8 cellular contexts compared by ENCODE assay signal in genomic region chr3:47380601-47381316, GRCh38. TPM values are rescaled to one million over a fixed set of nuclear protein-coding genes. Genes with fewer than 3 reads are reported as not detected.
A peak's percentile ranks its signal among the peaks of the same experiment; 100 is the strongest.
DNase-seq lines count a peak whose midpoint lies in the region; ATAC-seq and TF ChIP-seq lines count a peak whose summit lies in the region.

PTPN23 (plus strand) TSS chr3:47381021; CDS start chr3:47381097, 76 bp downstream.

- no peak for TF ChIP-seq CTCF in lung (IDR thresholded peaks at IDR 0.05; ENCODE audit: control extremely low read depth, extremely low read depth)

- CTCF ChIA-PET in CD8-positive, alpha-beta memory T cell (lab: Charles Lee): interaction anchor here (0.6 to 1.3 kb wide), 3 partner anchors 40 to 1873 kb away, joined by 4 read pairs; no protein-coding TSS in a partner anchor

- H3K36me3 ChIP-seq in CD8-positive, alpha-beta memory T cell (ENCODE audit: insufficient read depth, low read length): no peaks in the 10 kb centered on the region
- no peaks in the 10 kb centered on the region for H3K36me3 ChIP-seq in lung (ENCODE audit: control insufficient read depth in 2 of 2, insufficient read depth in 2 of 2, low read length in 2 of 2)

- peaks cover 0 to 30% (median 3%) of the 10 kb centered on the region in 3 donors for H3K36me3 Mint-ChIP-seq in CD8-positive, alpha-beta memory T cell

- peak within 1 kb of the TSS; percentile 98 for H3K27ac ChIP-seq in CD8-positive, alpha-beta memory T cell (ENCODE audit: low read depth, low read length)
- peak within 1 kb of the TSS; percentile 96 to 97 for H3K27ac ChIP-seq in lung (ENCODE audit: low read depth in 1 of 2, low read length in 1 of 2)

- peaks cover 28% of the 10 kb centered on the region for H3K4me1 ChIP-seq in CD8-positive, alpha-beta memory T cell (ENCODE audit: insufficient read depth, low read length)
- peaks cover 8 to 10% of the 10 kb centered on the region in 2 donors for H3K4me1 ChIP-seq in lung (ENCODE audit: control insufficient read depth in 2 of 2, insufficient read depth in 2 of 2, low read length in 2 of 2)

- H3K9me3 ChIP-seq in CD8-positive, alpha-beta memory T cell (ENCODE audit: low read length): no peaks in the 10 kb centered on the region
- H3K9me3 ChIP-seq in lung (ENCODE audit: control insufficient read depth in 2 of 2, insufficient read depth in 1 of 2, low read length in 1 of 2): no peaks in the 10 kb centered on the region

- H3K4me1 Mint-ChIP-seq in CD8-positive, alpha-beta memory T cell: peaks cover 36 to 57% (median 38%) of the 10 kb centered on the region in 3 donors

- H3K27ac Mint-ChIP-seq in CD8-positive, alpha-beta memory T cell: peak within 1 kb of the TSS; percentile 88 to 100 (median 100)

- no peaks in the 10 kb centered on the region for H3K9me3 Mint-ChIP-seq in CD8-positive, alpha-beta memory T cell

- H3K27me3 ChIP-seq in CD8-positive, alpha-beta memory T cell (ENCODE audit: insufficient read depth, low read length, poor library complexity, severe bottlenecking): no peaks in the 10 kb centered on the region
- H3K27me3 ChIP-seq in lung (ENCODE audit: control insufficient read depth, insufficient read depth): no peaks in the 10 kb centered on the region

- WGBS in lung, 2 donors: 0% methylated on average over 57 to 61 of the region's 61 CpGs

- H3K27me3 Mint-ChIP-seq in CD8-positive, alpha-beta memory T cell: peaks cover 0 to 1% of the 10 kb centered on the region in 2 donors

- POLR2A ChIA-PET in CD8-positive, alpha-beta memory T cell (lab: Charles Lee): interaction anchor here (0.9 to 1.7 kb wide), 3 partner anchors 133 to 400 kb away, joined by 3 to 6 read pairs (median 4); partner anchors contain the start of genes ELP6, SETD2 and SMARCC1

- peak within 1 kb of the TSS; percentile 88 to 100 (median 99) for H3K4me3 Mint-ChIP-seq in CD8-positive, alpha-beta memory T cell

- peak; percentile 57 for ATAC-seq in GM19468 (IDR thresholded peaks at IDR 0.05; ENCODE audit: extremely low read depth, unreplicated experiment)
- ATAC-seq in lung (ENCODE audit: insufficient read depth, low FRiP score): peak; percentile 90

- peak; percentile 98 to 99 (median 99) for DNase-seq in CD8-positive, alpha-beta memory T cell
- DNase-seq in HS-5 (ENCODE audit: low read depth) (peak; percentile 92), lung (ENCODE audit: low spot score) (peak; percentile 99)
- peak; percentile 96 for DNase-seq in NK-92 treated with Interleukin-12 subunit alpha and Interleukin-12 subunit beta, amount 100 ng/mL, for 24 hours (lab: John Stamatoyannopoulos, UW)
- peak; percentile 99 for DNase-seq in activated CD8-positive, alpha-beta memory T cell treated with anti-CD3 and anti-CD28 coated beads for 24 hours
- peak; percentile 99 for DNase-seq in effector CD4-positive, alpha-beta T cell
- peak; percentile 96 to 97 (median 97) for DNase-seq in stimulated activated CD4-positive, alpha-beta T cell treated with anti-CD3 and anti-CD28 coated beads, TNF-alpha, amount 100 ng/mL, for 4 hours (ENCODE audit: low read depth in 3 of 3)

- H3K4me3 ChIP-seq in CD8-positive, alpha-beta memory T cell (ENCODE audit: low read length): peak within 1 kb of the TSS; percentile 78
- H3K4me3 ChIP-seq in lung: peak within 1 kb of the TSS; percentile 93

RNA-seq across cellular contexts. Expression of gene PTPN23, which starts in this region (rescaled TPM):
- total RNA-seq in CD8-positive, alpha-beta memory T cell: 10 to 100 TPM; 30.5 to 36.1 TPM
- 4.4 TPM for polyA plus RNA-seq in CD8-positive, alpha-beta memory T cell
- total RNA-seq in lung: 10 to 100 TPM; 25.1 to 52.3 TPM
- polyA plus RNA-seq in lung: 10 to 100 TPM; 20.4 to 23.3 TPM

Comparison
In these comparisons a context has a peak if more than half of its experiments do, and no peak if none do; other contexts are left out.
1. Peak in every context shown above with its lines: DNase-seq, ATAC-seq, H3K4me3 ChIP-seq and H3K27ac ChIP-seq.